In the genomic region with DNA sequence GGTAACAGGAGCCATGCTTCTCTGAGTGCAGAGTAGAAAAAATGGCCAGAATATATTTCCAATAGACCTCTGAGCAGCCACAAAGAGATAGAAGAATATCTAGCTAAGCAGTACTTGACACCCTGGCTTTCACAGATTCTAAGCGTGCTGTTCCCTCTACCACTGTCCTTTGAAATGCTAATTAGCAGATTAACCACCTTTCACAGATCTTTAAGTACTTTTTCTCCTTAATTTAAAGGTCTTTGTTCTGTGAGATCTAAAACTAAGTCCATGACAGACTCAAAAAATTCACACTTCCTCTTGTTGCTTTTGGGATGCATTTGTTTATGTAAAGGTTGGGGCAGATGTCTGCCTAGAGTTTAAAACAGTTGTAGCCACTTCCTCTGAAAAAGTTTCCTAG, we compare ENCODE assay signal across 24 cellular contexts. TPM values are rescaled to one million over a fixed set of nuclear protein-coding genes. Genes with fewer than 3 reads are reported as not detected.
DNase-seq lines count a peak whose midpoint lies in the region; ATAC-seq, FAIRE-seq and TF ChIP-seq lines count a peak whose summit lies in the region.
"Had no signal": no experiment of that assay in that cellular context is flagged by ENCODE, and none has a peak within 500 bp of the region (broad histone marks: within the 10 kb centered on the region; RNA-seq: fewer than 3 reads in every experiment).

No MANE protein-coding gene starts in this region.

- no peak for TF ChIP-seq EP300 in H1 (IDR thresholded peaks at IDR 0.05; ENCODE audit: borderline replicate concordance in 1 of 2, low read depth in 2 of 2, low read length in 2 of 2)

- H4K20me1 ChIP-seq in GM23338 (replicated peaks; ENCODE audit: insufficient read depth) = no peaks in the 10 kb centered on the region
- no peaks in the 10 kb centered on the region for H4K20me1 ChIP-seq in H1 (replicated peaks in 1 of 2; ENCODE audit: control insufficient read depth in 1 of 2, insufficient read depth in 2 of 2, low read length in 2 of 2)

- no peaks in the 10 kb centered on the region for H3K23me2 ChIP-seq in H1 (ENCODE audit: low read depth, low read length)

- H3F3A ChIP-seq in GM23338 (replicated peaks; ENCODE audit: low read depth) = no peaks in the 10 kb centered on the region

- no peak overlapping the region for H2BK120ac ChIP-seq in H1 (replicated peaks; ENCODE audit: low read depth, low read length)

- no peak overlapping the region for H3K14ac ChIP-seq in H1 (ENCODE audit: insufficient read length)

- H3K56ac ChIP-seq in H1 (replicated peaks; ENCODE audit: insufficient read length, low read depth, low read length) = no peak overlapping the region

- no peak for TF ChIP-seq CTCF in GM23338 (conservative IDR thresholded peaks at IDR 0.05; ENCODE audit: low read depth in 2 of 2)
- no peak for TF ChIP-seq CTCF in H1 (IDR thresholded peaks at IDR 0.05; ENCODE audit: control extremely low read depth in 1 of 3, insufficient read depth in 1 of 3, low read depth in 1 of 3, low read length in 3 of 3)

- H3K79me1 ChIP-seq in H1 (ENCODE audit: low read depth, low read length) = no peaks in the 10 kb centered on the region

- H3K79me2 ChIP-seq in GM23338 (replicated peaks; ENCODE audit: insufficient read depth) (no peaks in the 10 kb centered on the region), H1 (ENCODE audit: control insufficient read depth in 1 of 2, insufficient read depth in 2 of 2, low read length in 2 of 2) (no peaks in the 10 kb centered on the region)

- peak; percentile 86 for ATAC-seq in GM23338
- ATAC-seq in HG02981 (IDR thresholded peaks at IDR 0.05; ENCODE audit: unreplicated experiment) = no peak
- ATAC-seq: GM12878, PC-3 had no signal

- no peak overlapping the region for H2BK5ac ChIP-seq in H1 (ENCODE audit: low read depth, low read length)

- H3K4me1 Mint-ChIP-seq in GM23338 = peaks cover 15% of the 10 kb centered on the region
- H3K4me1 Mint-ChIP-seq: IgD-negative memory B cell had no signal

- WGBS in HUES64 = 8% methylated on average over 1 of the region's 1 CpG
- WGBS in H1 (ENCODE audit: extremely low coverage in 1 of 2, insufficient coverage in 1 of 2, insufficient read length in 1 of 2, insufficient replicate concordance in 2 of 2, low coverage in 1 of 2, low lambda C conversion rate in 2 of 2, missing lambda C conversion rate in 1 of 2), 2 experiments = 0% methylated on average over 1 of the region's 1 CpG; no CpG with 5 or more reads in 1 of the 2 experiments

- H3K27ac Mint-ChIP-seq in GM23338 = no peak overlapping the region
- H3K27ac Mint-ChIP-seq: IgD-negative memory B cell had no signal

- H3K36me3 ChIP-seq in GM23338 (ENCODE audit: insufficient read depth) (no peaks in the 10 kb centered on the region), HUES64 (ENCODE audit: insufficient read depth, low read length) (no peaks in the 10 kb centered on the region), H1 (ENCODE audit: control insufficient read depth in 2 of 4, insufficient read depth in 4 of 4, low read length in 3 of 4) (no peaks in the 10 kb centered on the region; a peak in 1 of 8 replicates)

- H3K27ac ChIP-seq in GM23338 (ENCODE audit: low read depth) (peak overlapping the region; percentile 71; the same call in 1 of the 2 replicates), HUES64 (ENCODE audit: low read depth, low read length) (peak overlapping the region; percentile 83), H1 (ENCODE audit: low read depth, low read length) (no peak overlapping the region)
- H3K27ac ChIP-seq: C4-2B, GM23248, HL-60 had no signal

- FAIRE-seq in H1 (lab: Jason Lieb, UNC) = peak; percentile 73
- FAIRE-seq: A204.1, GM12878 had no signal

- H3K9ac ChIP-seq in HUES64 (ENCODE audit: low read depth, low read length) (0 out of 2 replicates have a peak overlapping the region, but pooled peaks have one; percentile 31), H1 (replicated peaks in 1 of 4; ENCODE audit: extremely low read depth in 1 of 4, low read depth in 3 of 4, low read length in 3 of 4) (no peak overlapping the region)
- H3K9ac ChIP-seq: GM23248 had no signal

- H3K9me2 ChIP-seq in GM23338 (ENCODE audit: insufficient read depth) = no peaks in the 10 kb centered on the region

- DNase-seq in GM23338 (ENCODE audit: low spot score) (peak; percentile 64), H1 (ENCODE audit: low read depth in 1 of 2, low spot score in 2 of 2) (no peak), iPS-NIHi7 (ENCODE audit: extremely low spot score) (peak; percentile 14), DMS53 treated with DMSO at 0.1 percent for 48 hours (lab: John Stamatoyannopoulos, UW; ENCODE audit: unreplicated experiment) (no peak), HEK293T (ENCODE audit: extremely low spot score) (no peak), nucleus accumbens (lab: John Stamatoyannopoulos, UW) (no peak)
- DNase-seq: DMS79, GM23248, Karpas-422, NCI-H1417, NCI-H1694 treated with DMSO at 0.1 percent for 48 hours, NCI-H2081 treated with DMSO at 0.1 percent for 48 hours, NCI-H2171 treated with DMSO at 0.1 percent for 48 hours, NCI-H524 treated with DMSO at 0.1 percent for 48 hours, PC-3, Right ventricle myocardium superior had no signal

- no peak overlapping the region for H2BK20ac ChIP-seq in H1 (ENCODE audit: low read length)

- peaks cover 27% of the 10 kb centered on the region for H3K36me3 Mint-ChIP-seq in GM23338 (ENCODE audit: low read depth)
- H3K36me3 Mint-ChIP-seq: IgD-negative memory B cell had no signal

- no peak for TF ChIP-seq RAD21 in H1 (IDR thresholded peaks at IDR 0.05 in 1 of 2, conservative IDR thresholded peaks at IDR 0.05 in 1 of 2; ENCODE audit: low read depth in 2 of 2, low read length in 2 of 2)

- no peaks in the 10 kb centered on the region for H3K27me3 Mint-ChIP-seq in GM23338 (ENCODE audit: insufficient read depth, low read depth, poor library complexity)
- H3K27me3 Mint-ChIP-seq: IgD-negative memory B cell had no signal

- POLR2A ChIA-PET in H1 (lab: Charles Lee; ENCODE audit: partially characterized antibody) (no interaction called here), HEK293T (lab: Yijun Ruan, JAX) (no interaction called here)

- H2AFZ ChIP-seq in GM23338 (no peak overlapping the region), H1 (ENCODE audit: low read length) (no peak overlapping the region)
- H2AFZ ChIP-seq: GM23248 had no signal

- no peak overlapping the region for H4K8ac ChIP-seq in H1 (ENCODE audit: extremely low read depth, insufficient read depth, low read length)

- H2BK12ac ChIP-seq in H1 (ENCODE audit: low read depth, low read length) = no peak overlapping the region

- H4K5ac ChIP-seq in H1 (ENCODE audit: insufficient read length, low read depth, low read length) = no peak overlapping the region

- no peak for TF ChIP-seq POLR2A in H1 (IDR thresholded peaks at IDR 0.05; ENCODE audit: control extremely low read depth in 1 of 2, low read depth in 2 of 2, low read length in 2 of 2)

- no peak overlapping the region for H2BK15ac ChIP-seq in H1 (ENCODE audit: low read length)

- H3K9me3 ChIP-seq in HUES64 (ENCODE audit: insufficient read depth, low read depth, low read length) (peaks cover 8% of the 10 kb centered on the region; the same call in 1 of the 2 replicates), H1 (ENCODE audit: insufficient read depth in 2 of 2, low read depth in 1 of 2, low read length in 1 of 2) (peaks cover 5 to 16% of the 10 kb centered on the region in 2 experiments; a peak in 2 of 4 replicates)

- H3K4me1 ChIP-seq in GM23338 (ENCODE audit: insufficient read depth) (peaks cover 7% of the 10 kb centered on the region), HUES64 (ENCODE audit: insufficient read depth, low read length) (peaks cover 13% of the 10 kb centered on the region), H1 (replicated peaks in 1 of 4; ENCODE audit: control insufficient read depth in 3 of 4, insufficient read depth in 4 of 4, low read length in 3 of 4) (no peaks in the 10 kb centered on the region; a peak in 1 of 7 replicates)

- H3K4ac ChIP-seq in H1 (replicated peaks; ENCODE audit: insufficient read length, low read depth, low read length) = no peak overlapping the region

- H3K23ac ChIP-seq in H1 (ENCODE audit: insufficient read length) = no peak overlapping the region

- H4K91ac ChIP-seq in H1 (replicated peaks; ENCODE audit: insufficient read length, low read length) = no peak overlapping the region

- H3K18ac ChIP-seq in H1 (ENCODE audit: extremely low read depth, low read length) = no peak overlapping the region

- H3K4me3 ChIP-seq in GM23338 (no peak overlapping the region), HUES64 (ENCODE audit: low read length) (0 out of 2 replicates have a peak overlapping the region, but pooled peaks have one; percentile 19), H1 (ENCODE audit: extremely low read depth in 1 of 4, insufficient read depth in 2 of 4, low read depth in 3 of 4, low read length in 4 of 4) (no peak overlapping the region)
- H3K4me3 ChIP-seq: GM12878, GM23248 had no signal

- H3K4me2 ChIP-seq in GM23338 (peak overlapping the region; percentile 34; the same call in 1 of the 2 replicates), H1 (ENCODE audit: insufficient read depth in 1 of 2, low read depth in 2 of 2, low read length in 2 of 2) (no peak overlapping the region)

- H3K27me3 ChIP-seq in GM23338 (ENCODE audit: insufficient read depth) = no peaks in the 10 kb centered on the region
- no peaks in the 10 kb centered on the region for H3K27me3 ChIP-seq in HUES64 (ENCODE audit: insufficient read depth, low read length)
- H3K27me3 ChIP-seq in H1 (replicated peaks in 1 of 4; ENCODE audit: control insufficient read depth in 3 of 4, extremely low read depth in 1 of 4, insufficient read depth in 3 of 4, low read length in 3 of 4) = no peaks in the 10 kb centered on the region

- CTCF ChIA-PET in H1 (lab: Charles Lee; ENCODE audit: partially characterized antibody) = no interaction called here
- CTCF ChIA-PET in HEK293T (lab: Yijun Ruan, JAX) = no interaction called here

- H3K4me3 Mint-ChIP-seq in GM23338 = no peak overlapping the region
- H3K4me3 Mint-ChIP-seq: IgD-negative memory B cell had no signal

- H2AK5ac ChIP-seq in H1 (ENCODE audit: low read depth, low read length) = no peak overlapping the region

- peaks cover 29% of the 10 kb centered on the region for H3K9me3 Mint-ChIP-seq in GM23338

TF ChIP-seq in HEK293T, 16 proteins besides CTCF, POLR2A, EP300 and RAD21 (continues in another document):
- TF ChIP-seq CTBP1 (IDR thresholded peaks at IDR 0.05; ENCODE audit: borderline replicate concordance) (no peak), BHLHE40 (IDR thresholded peaks at IDR 0.05; ENCODE audit: borderline replicate concordance) (no peak)

RNA-seq across cellular contexts. Expression of gene MAGEC2, which starts 28.3 kb away (rescaled TPM):
- not detected in 2 replicates for total RNA-seq in GM23338 (2014; rRNA removed; shearing (Covaris generic))
- polyA plus RNA-seq in GM23338 (2016; fragmentation: Nextera tagmentation; extraction: Ambion mirVana) = not detected in 2 replicates
- not detected for polyA plus RNA-seq in HUES64 (2013, experiment 1 of 2)
- polyA plus RNA-seq in HUES64 (2013, experiment 2 of 2) = not detected
- not detected in 2 replicates for total RNA-seq in H1 (2021; fragmentation: NEBNext Ultra II Directional; extraction: Animal tissue kit (Norgen Biotek cat#: 25700))
- polyA plus RNA-seq in H1 (2011; rRNA removed) = not detected in 2 replicates
- polyA plus RNA-seq in H1 (2011; cell fraction: cytosol; rRNA removed) = not detected
- polyA plus RNA-seq in H1 (2011; cell fraction: nucleus; rRNA removed) = not detected
- not detected in 4 replicates for polyA plus RNA-seq in H1 (2012, experiment 1 of 2)
- not detected for polyA plus RNA-seq in H1 (2012, experiment 2 of 2)
- polyA plus RNA-seq in H1 (2013, experiment 1 of 2) = not detected
- polyA plus RNA-seq in H1 (2013, experiment 2 of 2) = not detected
- polyA minus RNA-seq in H1 (2011; rRNA and poly(A)+ RNA removed) = not detected in 2 replicates
- not detected for polyA minus RNA-seq in H1 (2011; cell fraction: cytosol; rRNA and poly(A)+ RNA removed)
- not detected for polyA minus RNA-seq in H1 (2011; cell fraction: nucleus; rRNA and poly(A)+ RNA removed)
- total RNA-seq: GM12878, GM23248, HT-29, PC-3, Right ventricle myocardium superior had no signal
- polyA plus RNA-seq: IgD-negative memory B cell had no signal

Comparison
In these comparisons a context has a peak if more than half of its experiments do, and no peak if none do; other contexts are left out.
1. DNase-seq: peak in GM23338 (single experiment) and iPS-NIHi7 (single experiment); none in H1 (0 of 2), DMS53 treated with DMSO at 0.1 percent for 48 hours (single experiment), HEK293T (single experiment) and nucleus accumbens (0 of 56).